In the genomic region with DNA sequence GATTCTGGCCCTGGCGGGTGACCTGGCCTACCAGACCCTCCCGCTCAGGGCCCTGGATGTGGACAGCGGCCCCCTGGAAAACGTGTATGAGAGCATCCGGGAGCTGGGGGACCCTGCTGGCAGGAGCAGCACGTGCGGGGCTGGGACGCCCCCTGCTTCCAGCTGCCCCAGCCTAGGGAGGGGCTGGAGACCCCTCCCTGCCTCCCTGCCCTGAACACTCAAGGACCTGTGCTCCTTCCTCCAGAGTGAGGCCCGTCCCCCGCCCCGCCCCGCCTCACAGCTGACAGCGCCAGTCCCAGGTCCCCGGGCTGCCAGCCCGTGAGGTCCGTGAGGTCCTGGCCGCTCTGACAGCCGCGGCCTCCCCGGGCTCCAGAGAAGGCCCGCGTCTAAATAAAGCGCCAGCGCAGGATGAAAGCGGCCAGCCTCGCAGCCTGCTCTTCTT, we compare ENCODE assay signal across 8 cellular contexts. TPM values are rescaled to one million over a fixed set of nuclear protein-coding genes. Genes with fewer than 3 reads are reported as not detected.
DNase-seq lines count a peak whose midpoint lies in the region; ATAC-seq and TF ChIP-seq lines count a peak whose summit lies in the region.

No MANE protein-coding gene starts in this region.

- H3K36me3 ChIP-seq in Peyer's patch (peaks cover 0 to 46% (median 0%) of the 10 kb centered on the region in 3 donors), urinary bladder (ENCODE audit: insufficient read depth) (peaks cover 1% of the 10 kb centered on the region)

- H3K4me3 ChIP-seq in Peyer's patch = peak overlapping the region; percentile 47 to 74 (median 58)
- peak overlapping the region; percentile 78 for H3K4me3 ChIP-seq in coronary artery
- peak overlapping the region; percentile 79 for H3K4me3 ChIP-seq in urinary bladder (ENCODE audit: low read depth, low read length)

- WGBS in urinary bladder = 14% methylated on average over 26 of the region's 26 CpGs

- H3K4me1 ChIP-seq in Peyer's patch (peaks cover 0 to 53% (median 35%) of the 10 kb centered on the region in 4 donors), urinary bladder (ENCODE audit: insufficient read depth) (no peaks in the 10 kb centered on the region)

- H3K27ac ChIP-seq in Peyer's patch = peak overlapping the region; percentile 64 to 88 (median 78)
- H3K27ac ChIP-seq in coronary artery = peak overlapping the region; percentile 83 to 93
- H3K27ac ChIP-seq in urinary bladder (ENCODE audit: low read depth) = peak overlapping the region; percentile 85

- H3K27me3 ChIP-seq in Peyer's patch = no peaks in the 10 kb centered on the region

- DNase-seq in ELF-1 (ENCODE audit: low read depth, low spot score) = peak; percentile 82
- DNase-seq in Peyer's patch = peak; percentile 63 to 83 (median 82)
- no peak for DNase-seq in coronary artery (ENCODE audit: low spot score)
- DNase-seq in medulla oblongata (ENCODE audit: extremely low spot score) = peak; percentile 29
- no peak for DNase-seq in NCI-H226

- H3K9me3 ChIP-seq in Peyer's patch = no peaks in the 10 kb centered on the region

- no peak for TF ChIP-seq CTCF in Peyer's patch (IDR thresholded peaks at IDR 0.05)
- no peak for TF ChIP-seq CTCF in coronary artery (IDR thresholded peaks at IDR 0.05)

- ATAC-seq in GM21528 (IDR thresholded peaks at IDR 0.05; ENCODE audit: low FRiP score, unreplicated experiment) (no peak), HG02852 (IDR thresholded peaks at IDR 0.05; ENCODE audit: unreplicated experiment) (no peak)

- TF ChIP-seq POLR2A in Peyer's patch (IDR thresholded peaks at IDR 0.05) = no peak

RNA-seq across cellular contexts. Expression of a gene that starts 0.9 kb away (rescaled TPM):
- total RNA-seq in Peyer's patch = 10 to 100 TPM; 34.2 to 54.5 (median 40.4) TPM
- 8.6 TPM for total RNA-seq in urinary bladder
- 106 TPM for polyA plus RNA-seq in urinary bladder

RNA-seq across cellular contexts. Expression of a gene that starts 2.2 kb away (rescaled TPM):
- total RNA-seq in Peyer's patch (10 to 100 TPM; 32.6 to 55.3 (median 41.0) TPM), urinary bladder (1.1 TPM)
- 7.9 TPM for polyA plus RNA-seq in urinary bladder

RNA-seq across cellular contexts. Expression of a gene that starts 30.9 kb away (rescaled TPM):
- total RNA-seq in Peyer's patch = 10 to 100 TPM; 48.9 to 67.7 (median 54.7) TPM
- total RNA-seq in urinary bladder = 11.0 TPM
- 30.7 TPM for polyA plus RNA-seq in urinary bladder

RNA-seq across cellular contexts. Expression of a gene that starts 30.9 kb away (rescaled TPM):
- total RNA-seq in Peyer's patch (10 to 100 TPM; 39.1 to 67.6 (median 46.3) TPM), urinary bladder (17.9 TPM)
- polyA plus RNA-seq in urinary bladder = 40.8 TPM

RNA-seq across cellular contexts. Expression of a gene that starts 42.3 kb away (rescaled TPM):
- 1 to 10 TPM in 3 of 4 donors, not detected in 1; 2.1 to 4.2 (median 2.7) TPM for total RNA-seq in Peyer's patch
- total RNA-seq in urinary bladder = 0.42 TPM
- polyA plus RNA-seq in urinary bladder = 35.6 TPM

Comparison
In these comparisons a context has a peak if more than half of its experiments do, and no peak if none do; other contexts are left out.
1. DNase-seq: peak in ELF-1 (single experiment), Peyer's patch (3 of 3) and medulla oblongata (single experiment); none in coronary artery (single experiment) and NCI-H226 (single experiment).
2. RNA of a gene that starts 2.2 kb away (total RNA-seq): 32.6 to 55.3 TPM in Peyer's patch; 1.1 TPM in urinary bladder (single experiment); every median in the first group is over 10 times any median in the second.
3. Peak in every context shown above with its lines, with median percentiles within 50 percentile points of each other: H3K27ac ChIP-seq and H3K4me3 ChIP-seq.